In the genomic region with DNA sequence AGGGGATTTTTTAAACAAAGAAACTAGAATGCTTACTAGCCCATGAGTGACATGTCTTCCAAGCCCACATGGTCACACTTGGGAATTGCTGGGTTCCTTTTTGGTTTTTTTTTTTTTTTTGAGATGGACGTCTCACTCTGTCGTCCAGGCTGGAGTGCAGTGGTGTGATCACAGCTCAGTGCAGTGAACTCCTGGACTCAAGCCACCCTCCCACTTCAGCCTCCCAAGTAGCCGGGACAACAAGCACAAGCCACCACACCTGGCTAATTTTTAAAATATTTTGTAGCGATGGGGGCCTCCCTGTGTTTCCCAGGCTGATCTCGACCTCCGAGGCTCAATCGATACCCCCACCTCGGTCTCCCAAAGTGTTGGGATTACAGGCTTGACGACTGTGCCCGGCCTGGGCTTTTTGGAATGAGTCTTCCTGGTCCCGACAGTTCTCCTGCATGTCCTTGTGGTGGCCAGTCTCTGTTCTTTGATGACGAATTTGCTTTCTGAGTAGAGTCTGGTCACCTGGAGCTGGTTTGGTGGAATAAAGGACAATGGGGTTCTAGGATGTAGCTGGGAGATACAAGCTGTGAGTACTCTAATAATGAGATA, we compare ENCODE assay signal across 25 cellular contexts.
DNase-seq lines count a peak whose midpoint lies in the region; ATAC-seq and TF ChIP-seq lines count a peak whose summit lies in the region.
"Had no signal": no experiment of that assay in that cellular context is flagged by ENCODE, and none has a peak within 500 bp of the region (broad histone marks: within the 10 kb centered on the region; RNA-seq: fewer than 3 reads in every experiment).

No MANE protein-coding gene starts in this region.

- WGBS in right lobe of liver (ENCODE audit: insufficient coverage, low coverage, low lambda C conversion rate, missing lambda C conversion rate), result 92% methylated on average over 9 of the region's 12 CpGs
- 95% methylated on average over 12 of the region's 12 CpGs for whole genome bisulfite sequencing in SK-N-SH (ENCODE audit: low lambda C conversion rate)

- peak overlapping the region; percentile 54 for H3K27ac ChIP-seq in left ventricle myocardium inferior (replicated peaks)
- H3K27ac ChIP-seq in Panc1 (ENCODE audit: low read length), result no peak overlapping the region
- no peak overlapping the region for H3K27ac ChIP-seq in right lobe of liver
- H3K27ac ChIP-seq in SK-N-SH (ENCODE audit: low read depth in 2 of 2, low read length in 1 of 2), result no peak overlapping the region
- H3K27ac ChIP-seq: coronary artery, neural progenitor cell, parathyroid adenoma, right atrium auricular region had no signal

- H3K9me3 ChIP-seq in left ventricle myocardium inferior (replicated peaks), result no peaks in the 10 kb centered on the region
- no peaks in the 10 kb centered on the region for H3K9me3 ChIP-seq in Panc1 (ENCODE audit: control insufficient read depth, insufficient read depth, low read depth, low read length)
- no peaks in the 10 kb centered on the region for H3K9me3 ChIP-seq in right lobe of liver
- H3K9me3 ChIP-seq in SK-N-SH, result no peaks in the 10 kb centered on the region
- H3K9me3 ChIP-seq: BE2C, HAP-1, right atrium auricular region had no signal

- TF ChIP-seq POLR2A in right lobe of liver (IDR thresholded peaks at IDR 0.05), result no peak

- TF ChIP-seq EP300 in SK-N-SH (IDR thresholded peaks at IDR 0.05; ENCODE audit: borderline replicate concordance in 1 of 2, low read depth in 1 of 2, low read length in 1 of 2), result no peak

- BruUV-seq in Panc1 (replicated peaks; lab: Mats Ljungman, UMichigan), result TSS peak; percentile 90

- intact Hi-C loops in left ventricle myocardium inferior (cut with micrococcal nuclease), result no loop called here
- intact Hi-C loops in Right ventricle myocardium superior (cut with DNase I), result no loop called here
- intact Hi-C loops in Panc1 (cut with micrococcal nuclease; ENCODE audit: unreplicated experiment), result no loop called here
- intact Hi-C loops in right lobe of liver (cut with DNase I), result no loop called here

- CTCF ChIA-PET in Panc1 (lab: Charles Lee) (no interaction called here), SK-N-SH (lab: Yijun Ruan, JAX) (interaction anchor here (1.3 kb wide), 1 partner anchor 8 kb away, joined by 3 read pairs; no protein-coding TSS in a partner anchor)

- H3K4me3 ChIP-seq in left ventricle myocardium inferior (no peak overlapping the region), Panc1 (ENCODE audit: low read depth in 2 of 2, low read length in 2 of 2) (no peak overlapping the region), right lobe of liver (no peak overlapping the region), SK-N-SH (ENCODE audit: low read depth in 2 of 2, low read length in 1 of 2) (no peak overlapping the region)
- H3K4me3 ChIP-seq: coronary artery, HAP-1, neural progenitor cell, right atrium auricular region had no signal

- DNase-seq in left ventricle myocardium inferior (no peak), Right ventricle myocardium superior (no peak), Panc1 (ENCODE audit: low read depth, low spot score) (no peak), right lobe of liver (peak in 2 of 3 donors; percentile 1 to 26), ureter (ENCODE audit: low spot score) (peak; percentile 22), SK-N-SH (no peak), NOMO-1 treated with DMSO at 0.1 percent for 48 hours (lab: John Stamatoyannopoulos, UW; ENCODE audit: unreplicated experiment) (no peak), ecto neural progenitor cell (ENCODE audit: low spot score) (no peak)
- DNase-seq: anterior cingulate cortex; BE2C; effector memory CD4-positive, alpha-beta T cell; Kasumi-1; NCI-H345; stimulated activated CD8-positive, alpha-beta memory T cell treated with anti-CD3 and anti-CD28 coated beads, Interleukin-4, amount 100 ng/mL, for 48 hours; stimulated activated naive CD8-positive, alpha-beta T cell treated with anti-CD3 and anti-CD28 coated beads, Interleukin-15, amount 100 ng/mL, for 72 hours; T-helper 17 cell had no signal

- no peaks in the 10 kb centered on the region for H4K20me1 ChIP-seq in SK-N-SH (ENCODE audit: insufficient read depth)

- ATAC-seq in Right ventricle myocardium superior (ENCODE audit: poor library complexity) (no peak), Panc1 (no peak), right lobe of liver (no peak)
- ATAC-seq: activated CD4-positive, alpha-beta T cell treated with anti-CD3 and anti-CD28 coated beads for 36 hours; activated naive CD4-positive, alpha-beta T cell treated with anti-CD3 and anti-CD28 coated beads, Interleukin-2, amount 50 U/mL, for 72 hours; activated T-helper 17 cell treated with anti-CD3 and anti-CD28 coated beads, Interleukin-2, amount 50 U/mL, for 72 hours; left lobe of liver; stimulated activated naive CD8-positive, alpha-beta T cell treated with anti-CD3 and anti-CD28 coated beads, Interleukin-15, amount 100 ng/mL, for 72 hours; T-helper 17 cell had no signal

- H3K4me1 ChIP-seq in left ventricle myocardium inferior, result peaks cover 23% of the 10 kb centered on the region
- H3K4me1 ChIP-seq in Panc1 (ENCODE audit: control insufficient read depth, insufficient read depth, low read length), result no peaks in the 10 kb centered on the region; the same call in 1 of the 2 replicates
- no peaks in the 10 kb centered on the region for H3K4me1 ChIP-seq in right lobe of liver
- H3K4me1 ChIP-seq in SK-N-SH (ENCODE audit: control insufficient read depth in 1 of 2, insufficient read depth in 2 of 2, low read depth in 1 of 2, low read length in 1 of 2), result no peaks in the 10 kb centered on the region
- H3K4me1 ChIP-seq: BE2C, HAP-1, neural progenitor cell, parathyroid adenoma had no signal

- H3K27me3 ChIP-seq in left ventricle myocardium inferior (ENCODE audit: low read depth), result no peaks in the 10 kb centered on the region
- H3K27me3 ChIP-seq in Panc1 (ENCODE audit: control insufficient read depth, insufficient read depth, low read length), result no peaks in the 10 kb centered on the region
- no peaks in the 10 kb centered on the region for H3K27me3 ChIP-seq in right lobe of liver
- H3K27me3 ChIP-seq in SK-N-SH (ENCODE audit: insufficient read depth), result no peaks in the 10 kb centered on the region
- H3K27me3 ChIP-seq: BE2C, neural progenitor cell, right atrium auricular region had no signal

- peaks cover 7% of the 10 kb centered on the region for H3K36me3 ChIP-seq in left ventricle myocardium inferior
- no peaks in the 10 kb centered on the region for H3K36me3 ChIP-seq in Panc1 (ENCODE audit: control insufficient read depth, insufficient read depth, low read length)
- no peaks in the 10 kb centered on the region for H3K36me3 ChIP-seq in right lobe of liver
- H3K36me3 ChIP-seq in SK-N-SH (replicated peaks in 1 of 2; ENCODE audit: control insufficient read depth in 1 of 2, insufficient read depth in 2 of 2, low read length in 1 of 2), result peaks cover 0 to 13% of the 10 kb centered on the region in 2 experiments
- H3K36me3 ChIP-seq: HAP-1, neural progenitor cell, right atrium auricular region had no signal

- H3K79me2 ChIP-seq in SK-N-SH (ENCODE audit: insufficient read depth), result no peaks in the 10 kb centered on the region
- H3K79me2 ChIP-seq: parathyroid adenoma had no signal

- no peak for TF ChIP-seq RAD21 in SK-N-SH (IDR thresholded peaks at IDR 0.05; ENCODE audit: low read length)

- in situ Hi-C loops in Panc1 (cut with HindIII; ENCODE audit: low pct_unique_long_range_greater_than_20kb, low sequenced_read_pairs), result no loop called here

- POLR2A ChIA-PET in Panc1 (lab: Charles Lee) (no interaction called here), SK-N-SH (lab: Yijun Ruan, JAX) (no interaction called here)

- H3K9ac ChIP-seq in SK-N-SH, result no peak overlapping the region
- H3K9ac ChIP-seq: neural progenitor cell, parathyroid adenoma had no signal

- no peak overlapping the region for H3K4me2 ChIP-seq in SK-N-SH
- H3K4me2 ChIP-seq: neural progenitor cell had no signal

- no peak for TF ChIP-seq CTCF in left ventricle myocardium inferior (IDR thresholded peaks at IDR 0.05; ENCODE audit: borderline replicate concordance)
- TF ChIP-seq CTCF in Panc1 (IDR thresholded peaks at IDR 0.05), result no peak
- TF ChIP-seq CTCF in right lobe of liver (IDR thresholded peaks at IDR 0.05), result no peak
- no peak for TF ChIP-seq CTCF in SK-N-SH (IDR thresholded peaks at IDR 0.05)

- no peaks in the 10 kb centered on the region for H3F3A ChIP-seq in SK-N-SH (replicated peaks; ENCODE audit: insufficient read depth)

- no peaks in the 10 kb centered on the region for H3K9me2 ChIP-seq in SK-N-SH

- H2AFZ ChIP-seq in SK-N-SH (ENCODE audit: low read depth), result no peak overlapping the region
- H2AFZ ChIP-seq: neural progenitor cell, parathyroid adenoma had no signal

TF ChIP-seq in SK-N-SH, 30 proteins besides CTCF, POLR2A, EP300 and RAD21:
- no peak for TF ChIP-seq JUND (IDR thresholded peaks at IDR 0.05)
- no peak for TF ChIP-seq USF2 (IDR thresholded peaks at IDR 0.05; ENCODE audit: borderline replicate concordance, low read depth, low read length)
- no peak for TF ChIP-seq FOXJ3 (CRISPR knock-in tag; IDR thresholded peaks at IDR 0.05)
- TF ChIP-seq RXRA (IDR thresholded peaks at IDR 0.05; ENCODE audit: borderline replicate concordance, low read depth), result no peak
- no peak for TF ChIP-seq SIN3A (IDR thresholded peaks at IDR 0.05; ENCODE audit: borderline replicate concordance, low read depth, low read length)
- TF ChIP-seq MXI1 (IDR thresholded peaks at IDR 0.05; ENCODE audit: low read depth, low read length), result no peak
- TF ChIP-seq ZBTB33 (IDR thresholded peaks at IDR 0.05; ENCODE audit: borderline replicate concordance, low read depth), result no peak
- no peak for TF ChIP-seq FOSL2 (IDR thresholded peaks at IDR 0.05; ENCODE audit: borderline replicate concordance, low read depth)

Comparison
In these comparisons a context has a peak if more than half of its experiments do, and no peak if none do; other contexts are left out.
1. DNase-seq: peak in right lobe of liver (2 of 3) and ureter (single experiment); none in left ventricle myocardium inferior (single experiment), Right ventricle myocardium superior (single experiment), Panc1 (single experiment), SK-N-SH (single experiment), NOMO-1 treated with DMSO at 0.1 percent for 48 hours (single experiment) and ecto neural progenitor cell (single experiment).